In genomic region chr7:107972075-107972482, GRCh38 we compare ENCODE assay signal across 11 cellular contexts. TPM values are rescaled to one million over a fixed set of nuclear protein-coding genes. Genes with fewer than 3 reads are reported as not detected.
DNase-seq lines count a peak whose midpoint lies in the region; ATAC-seq and TF ChIP-seq lines count a peak whose summit lies in the region.
"Had no signal": no experiment of that assay in that cellular context is flagged by ENCODE, and none has a peak within 500 bp of the region (broad histone marks: within the 10 kb centered on the region; RNA-seq: fewer than 3 reads in every experiment).

No MANE protein-coding gene starts in this region.

- TF ChIP-seq CTCF in esophagus squamous epithelium (IDR thresholded peaks at IDR 0.05), result no peak
- TF ChIP-seq CTCF in transverse colon (IDR thresholded peaks at IDR 0.05), result no peak

- H3K36me3 Mint-ChIP-seq in T-cell, result no peaks in the 10 kb centered on the region
- H3K36me3 Mint-ChIP-seq: natural killer cell had no signal

- intact Hi-C loops in esophagus squamous epithelium (cut with DNase I), result no loop called here
- intact Hi-C loops in transverse colon (cut with DNase I; ENCODE audit: low total_unique reads), result no loop called here

- H3K4me3 ChIP-seq in SJSA1, result no peak overlapping the region
- H3K4me3 ChIP-seq in esophagus squamous epithelium, result no peak overlapping the region
- H3K4me3 ChIP-seq in muscle layer of duodenum (ENCODE audit: low read depth in 1 of 2, low read length in 2 of 2), result no peak overlapping the region
- no peak overlapping the region for H3K4me3 ChIP-seq in transverse colon

- CTCF ChIA-PET in T-cell (lab: Charles Lee), result no interaction called here

- no peaks in the 10 kb centered on the region for H3K9me3 Mint-ChIP-seq in T-cell
- H3K9me3 Mint-ChIP-seq: natural killer cell had no signal

- H3K9me3 ChIP-seq in SJSA1 (replicated peaks), result no peaks in the 10 kb centered on the region
- no peaks in the 10 kb centered on the region for H3K9me3 ChIP-seq in esophagus squamous epithelium
- no peaks in the 10 kb centered on the region for H3K9me3 ChIP-seq in muscle layer of duodenum (ENCODE audit: control insufficient read depth in 1 of 2, low read length in 2 of 2)
- no peaks in the 10 kb centered on the region for H3K9me3 ChIP-seq in transverse colon

- ATAC-seq in T-cell (replicated peaks in 1 of 4), result no peak
- ATAC-seq: natural killer cell had no signal

- no peak overlapping the region for H3K27ac Mint-ChIP-seq in T-cell
- H3K27ac Mint-ChIP-seq: natural killer cell had no signal

- no peak overlapping the region for H3K4me3 Mint-ChIP-seq in T-cell
- H3K4me3 Mint-ChIP-seq: natural killer cell had no signal

- H3K4me1 Mint-ChIP-seq in T-cell, result no peaks in the 10 kb centered on the region
- H3K4me1 Mint-ChIP-seq: natural killer cell had no signal

- in situ Hi-C loops in transverse colon (cut with MboI; ENCODE audit: low pct_ligation_motif_present in 1 of 4, low pct_unique_long_range_greater_than_20kb in 1 of 4, low sequenced_read_pairs in 3 of 4), result no loop called here

- H3K36me3 ChIP-seq in SJSA1, result peaks cover 93% of the 10 kb centered on the region
- peaks cover 0 to 41% (median 3%) of the 10 kb centered on the region in 3 donors for H3K36me3 ChIP-seq in esophagus squamous epithelium
- H3K36me3 ChIP-seq in muscle layer of duodenum (ENCODE audit: control insufficient read depth in 1 of 2, insufficient read depth in 2 of 2, low read length in 2 of 2), result peaks cover 32 to 41% of the 10 kb centered on the region in 2 donors
- H3K36me3 ChIP-seq in transverse colon, result peaks cover 0 to 26% (median 13%) of the 10 kb centered on the region in 4 donors

- POLR2A ChIA-PET in T-cell (lab: Charles Lee), result interaction anchor here in 1 of 2 donors (0.7 kb wide), 1 partner anchor 132 kb away, joined by 4 read pairs; no protein-coding TSS in a partner anchor

- no peak for DNase-seq in SJSA1 (ENCODE audit: low read depth in 1 of 2, low spot score in 2 of 2)
- no peak for DNase-seq in esophagus squamous epithelium (lab: John Stamatoyannopoulos, UW)
- DNase-seq in transverse colon, result no peak
- DNase-seq in DMS114 treated with DMSO at 0.1 percent for 48 hours (lab: John Stamatoyannopoulos, UW; ENCODE audit: unreplicated experiment), result no peak
- DNase-seq in effector CD8-positive, alpha-beta T cell (lab: John Stamatoyannopoulos, UW), result no peak
- DNase-seq in SW480 (ENCODE audit: low spot score), result no peak
- no peak for DNase-seq in T-cell
- DNase-seq: activated naive CD4-positive, alpha-beta T cell treated with Interleukin-2 at 50 U/mL for 16 hours; natural killer cell; NCI-H524 had no signal

- peak; percentile 97 for TF ChIP-seq EP300 in transverse colon (IDR thresholded peaks at IDR 0.05; ENCODE audit: low read depth)

- H3K4me1 ChIP-seq in SJSA1 (replicated peaks) (peaks cover 14% of the 10 kb centered on the region), esophagus squamous epithelium (peaks cover 12 to 50% (median 38%) of the 10 kb centered on the region in 3 donors), muscle layer of duodenum (ENCODE audit: control insufficient read depth in 1 of 2, insufficient read depth in 2 of 2, low read length in 2 of 2) (peaks cover 0 to 10% of the 10 kb centered on the region in 2 donors), transverse colon (peaks cover 0 to 54% (median 17%) of the 10 kb centered on the region in 4 donors)

- WGBS in esophagus squamous epithelium, 2 donors, result 17 to 40% methylated on average over 4 of the region's 4 CpGs
- WGBS in transverse colon (ENCODE audit: low coverage in 1 of 2), 2 donors, result 51 to 81% methylated on average over 4 of the region's 4 CpGs

- peak overlapping the region; percentile 10; the same call in 1 of the 2 replicates for H3K27ac ChIP-seq in SJSA1
- peak overlapping the region; percentile 32 to 86 (median 80) for H3K27ac ChIP-seq in esophagus squamous epithelium
- H3K27ac ChIP-seq in muscle layer of duodenum (ENCODE audit: low read length), result peak overlapping the region; percentile 50
- H3K27ac ChIP-seq in transverse colon, result peak overlapping the region; percentile 35 to 74 (median 72)

- H3K27me3 ChIP-seq in SJSA1 (replicated peaks) (no peaks in the 10 kb centered on the region), esophagus squamous epithelium (no peaks in the 10 kb centered on the region), muscle layer of duodenum (ENCODE audit: low read depth, low read length) (no peaks in the 10 kb centered on the region), transverse colon (no peaks in the 10 kb centered on the region)

- TF ChIP-seq POLR2A in esophagus squamous epithelium (IDR thresholded peaks at IDR 0.05) (no peak), transverse colon (IDR thresholded peaks at IDR 0.05) (no peak)

- peaks cover 4 to 5% of the 10 kb centered on the region in 2 donors for H3K27me3 Mint-ChIP-seq in T-cell

RNA-seq across cellular contexts. Expression of gene LAMB1, which starts 30.9 kb away (rescaled TPM):
- total RNA-seq in SJSA1 (2014; rRNA removed; shearing (Covaris generic)), result 110 and 136 TPM in 2 replicates
- total RNA-seq in esophagus squamous epithelium (100 to 1,000 TPM in 1 of 4 donors, 10 to 100 TPM in 3; 22.5 to 101 (median 32.5) TPM), transverse colon (100 to 1,000 TPM in 2 of 4 donors, 10 to 100 TPM in 2; 54.2 to 119 (median 90.3) TPM), T-cell (1 to 10 TPM in 2 of 5 donors, under 1 TPM in 1, not detected in 2; 0.56 to 1.4 (median 1.0) TPM)
- total RNA-seq: natural killer cell had no signal

Comparison
In these comparisons a context has a peak if more than half of its experiments do, and no peak if none do; other contexts are left out.
1. H3K27ac ChIP-seq: peak in every context shown above with its lines; median percentile 80 in esophagus squamous epithelium; 72 in transverse colon; 50 in muscle layer of duodenum; 10 in SJSA1.
2. RNA of gene LAMB1, which starts 30.9 kb away (total RNA-seq): 110 to 136 TPM in SJSA1, 54.2 to 119 TPM in transverse colon and 22.5 to 101 TPM in esophagus squamous epithelium; 0.56 to 1.4 TPM in T-cell; every median in the first group is over 4 times any median in the second.